Comparison of ENCODE assay signal across 28 cellular contexts in genomic region chrX:129227376-129227775, GRCh38.
"Had no signal": no experiment of that assay in that cellular context is flagged by ENCODE, and none has a peak within 500 bp of the region (broad histone marks: within the 10 kb centered on the region; RNA-seq: fewer than 3 reads in every experiment).

No MANE protein-coding gene starts in this region.

- ATAC-seq: effector memory CD8-positive, alpha-beta T cell; left colon; left ventricle myocardium superior; lower lobe of right lung; naive thymus-derived CD8-positive, alpha-beta T cell; psoas muscle; right cardiac atrium; stimulated activated effector memory CD8-positive, alpha-beta T cell treated with anti-CD3 and anti-CD28 coated beads, Interleukin-12 subunit alpha, Interleukin-12 subunit beta, amount 100 ng/mL, for 72 hours had no signal

- H3K4me1 ChIP-seq: esophagus squamous epithelium, lower lobe of right lung, psoas muscle, sigmoid colon, stomach, testis, tibial nerve, upper lobe of left lung had no signal

- H3K27ac Mint-ChIP-seq: effector memory CD8-positive, alpha-beta T cell; immature natural killer cell; naive thymus-derived CD8-positive, alpha-beta T cell; stimulated activated effector memory CD8-positive, alpha-beta T cell treated with anti-CD3 and anti-CD28 coated beads, Interleukin-12 subunit alpha, Interleukin-12 subunit beta, amount 100 ng/mL, for 72 hours had no signal

- H3K9me3 ChIP-seq: esophagus squamous epithelium, lower lobe of right lung, ovary, psoas muscle, sigmoid colon, stomach, testis, tibial nerve, upper lobe of left lung had no signal

- H3K9me3 Mint-ChIP-seq: effector memory CD8-positive, alpha-beta T cell; naive thymus-derived CD8-positive, alpha-beta T cell; stimulated activated effector memory CD8-positive, alpha-beta T cell treated with anti-CD3 and anti-CD28 coated beads, Interleukin-12 subunit alpha, Interleukin-12 subunit beta, amount 100 ng/mL, for 72 hours had no signal

- H3K27ac ChIP-seq: esophagus squamous epithelium, lower lobe of right lung, ovary, psoas muscle, sigmoid colon, stomach, testis, tibial nerve, upper lobe of left lung had no signal

- H3K4me3 ChIP-seq: esophagus squamous epithelium, lower lobe of right lung, ovary, psoas muscle, sigmoid colon, stomach, testis, tibial nerve, upper lobe of left lung had no signal

- H3K4me3 Mint-ChIP-seq: effector memory CD8-positive, alpha-beta T cell; immature natural killer cell; naive thymus-derived CD8-positive, alpha-beta T cell; stimulated activated effector memory CD8-positive, alpha-beta T cell treated with anti-CD3 and anti-CD28 coated beads, Interleukin-12 subunit alpha, Interleukin-12 subunit beta, amount 100 ng/mL, for 72 hours had no signal

- H3K36me3 Mint-ChIP-seq: immature natural killer cell; naive thymus-derived CD8-positive, alpha-beta T cell; stimulated activated effector memory CD8-positive, alpha-beta T cell treated with anti-CD3 and anti-CD28 coated beads, Interleukin-12 subunit alpha, Interleukin-12 subunit beta, amount 100 ng/mL, for 72 hours had no signal

- DNase-seq: cortex of kidney; effector memory CD8-positive, alpha-beta T cell; erythroblast; esophagus squamous epithelium; foreskin melanocyte; glutamatergic neuron; hypothalamus; immature natural killer cell; islet precursor cell; kidney glomerular epithelial cell; left colon; left ventricle myocardium superior; lower lobe of right lung; naive thymus-derived CD8-positive, alpha-beta T cell; occipital lobe; ovary; posterior cingulate gyrus; psoas muscle; right cardiac atrium; sigmoid colon; stimulated activated CD4-positive, alpha-beta T cell treated with anti-CD3 and anti-CD28 coated beads, Interleukin-2, amount 100 ng/mL, for 24 hours; stimulated activated CD4-positive, alpha-beta T cell treated with anti-CD3 and anti-CD28 coated beads, Interleukin-4, amount 100 ng/mL, for 24 hours; stimulated activated naive CD4-positive, alpha-beta T cell treated with Interleukin-2 at 50 U/mL for 16 hours; stomach; testis; upper lobe of left lung had no signal

- H3K4me1 Mint-ChIP-seq: immature natural killer cell; naive thymus-derived CD8-positive, alpha-beta T cell; stimulated activated effector memory CD8-positive, alpha-beta T cell treated with anti-CD3 and anti-CD28 coated beads, Interleukin-12 subunit alpha, Interleukin-12 subunit beta, amount 100 ng/mL, for 72 hours had no signal

- H3K36me3 ChIP-seq: esophagus squamous epithelium, lower lobe of right lung, ovary, sigmoid colon, stomach, tibial nerve, upper lobe of left lung had no signal

- H3K27me3 Mint-ChIP-seq: effector memory CD8-positive, alpha-beta T cell; naive thymus-derived CD8-positive, alpha-beta T cell had no signal

- H3K27me3 ChIP-seq: esophagus squamous epithelium, ovary, sigmoid colon, stomach, testis, tibial nerve, upper lobe of left lung had no signal
